Comparison of ENCODE assay signal across 8 cellular contexts in the genomic region with DNA sequence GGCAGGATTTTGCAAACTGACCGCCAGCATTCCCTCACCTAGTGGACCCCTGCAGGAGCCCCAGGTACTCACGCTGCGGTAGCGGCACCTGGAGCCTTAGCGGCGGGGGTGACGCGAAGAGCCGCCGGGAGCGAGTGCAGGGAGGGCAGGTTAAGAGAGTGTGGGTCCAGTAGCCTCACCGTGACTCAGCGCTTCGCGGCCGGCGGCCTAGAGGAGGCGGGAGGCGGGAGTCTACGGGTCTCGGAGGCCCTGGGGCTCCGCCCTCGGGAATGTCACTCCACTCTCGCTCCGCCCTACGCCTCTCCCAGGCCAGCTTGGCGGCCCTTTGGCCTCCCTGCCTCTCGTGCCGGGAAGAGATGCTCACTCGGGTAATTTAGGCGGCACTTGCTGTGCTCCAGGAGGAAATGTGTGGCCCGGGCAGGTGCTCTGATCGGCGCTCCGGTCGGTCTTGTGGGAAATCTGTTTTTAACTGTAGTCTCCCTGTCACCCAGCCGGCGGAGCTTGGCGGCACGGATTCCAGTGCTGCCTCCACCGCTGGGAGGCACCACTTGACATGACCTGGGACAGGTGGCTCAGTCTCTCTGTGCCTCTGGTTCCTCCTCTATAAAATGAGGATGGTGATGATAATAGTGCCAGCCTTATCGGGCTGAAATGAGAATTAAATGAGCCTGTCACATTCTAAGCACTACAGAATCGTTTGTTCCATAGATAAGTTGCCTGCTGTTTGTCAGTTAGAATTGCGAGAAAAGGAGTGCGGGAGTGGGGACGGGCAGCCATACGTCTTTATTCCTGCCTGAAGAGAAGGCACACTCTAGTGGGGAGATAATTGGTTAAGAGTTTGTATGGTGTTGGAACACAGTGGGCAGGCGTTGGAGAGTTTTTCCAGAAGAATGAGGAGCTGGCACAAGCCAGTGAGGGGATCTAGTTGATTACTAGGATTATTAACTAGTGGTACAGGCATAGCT. TPM values are rescaled to one million over a fixed set of nuclear protein-coding genes. Genes with fewer than 3 reads are reported as not detected.
DNase-seq lines count a peak whose midpoint lies in the region; ATAC-seq and TF ChIP-seq lines count a peak whose summit lies in the region.

TSS of gene PIR (minus strand) at position 216 of the 965 bp plus-strand sequence. CDS start 2,076 bp downstream, outside the sequence.

- peaks cover 13% of the 10 kb centered on the region for H3K4me1 Mint-ChIP-seq in progenitor cell of endocrine pancreas (ENCODE audit: low read depth)

- H3K4me3 ChIP-seq in uterus = peak within 1 kb of the TSS; percentile 37 to 56

- H3K27me3 Mint-ChIP-seq in progenitor cell of endocrine pancreas = peaks cover 2% of the 10 kb centered on the region

- no peaks in the 10 kb centered on the region for H3K36me3 ChIP-seq in uterus

- no peaks in the 10 kb centered on the region for H3K27me3 ChIP-seq in uterus

- intact Hi-C loops in left ventricle myocardium superior (cut with micrococcal nuclease) (loop anchor here (10.0 kb wide), 1 partner anchor 71 kb away; no protein-coding TSS in a partner anchor), uterus (cut with DNase I; ENCODE audit: low total_unique reads) (no loop called here)

- no peaks in the 10 kb centered on the region for H3K9me3 Mint-ChIP-seq in progenitor cell of endocrine pancreas (ENCODE audit: low read depth)

- H3K9me3 ChIP-seq in uterus = no peaks in the 10 kb centered on the region

- peaks cover 3% of the 10 kb centered on the region for H3K36me3 Mint-ChIP-seq in progenitor cell of endocrine pancreas (ENCODE audit: insufficient read depth)

- peak in 1 of 2 donors; percentile 51 for TF ChIP-seq POLR2A in uterus (IDR thresholded peaks at IDR 0.05)

- peak within 1 kb of the TSS; percentile 72 for H3K4me3 Mint-ChIP-seq in progenitor cell of endocrine pancreas (ENCODE audit: low read depth)

- peaks cover 0 to 4% of the 10 kb centered on the region in 2 donors for H3K4me1 ChIP-seq in uterus

- peak within 1 kb of the TSS; percentile 97 for H3K27ac Mint-ChIP-seq in progenitor cell of endocrine pancreas

- peak within 1 kb of the TSS; percentile 67 to 70 for H3K27ac ChIP-seq in uterus

- DNase-seq in NCI-H1092 treated with DMSO at 0.1 percent for 48 hours (lab: John Stamatoyannopoulos, UW) (peak; percentile 78), SW 1271 (lab: John Stamatoyannopoulos, UW) (peak; percentile 1 to 61), amniotic stem cell (lab: John Stamatoyannopoulos, UW) (peak; percentile 31), left ventricle myocardium superior (peak; percentile 91), progenitor cell of endocrine pancreas (ENCODE audit: low spot score, unreplicated experiment) (peak; percentile 89), uterus (peak; percentile 82 to 84)

- TF ChIP-seq CTCF in GM12872 (IDR thresholded peaks at IDR 0.05; ENCODE audit: insufficient read depth, low read depth, low read length) (peak; percentile 46), progenitor cell of endocrine pancreas (IDR thresholded peaks at IDR 0.05; ENCODE audit: unreplicated experiment) (peak; percentile 58), uterus (IDR thresholded peaks at IDR 0.05) (peak; percentile 8 to 52 (median 22))

- ATAC-seq in HG02610 (IDR thresholded peaks at IDR 0.05; ENCODE audit: unreplicated experiment) (peak; percentile 99), left ventricle myocardium superior (peak; percentile 100)

RNA-seq across cellular contexts. Expression of gene PIR, which starts in this region (rescaled TPM):
- total RNA-seq in left ventricle myocardium superior (12.0 TPM), progenitor cell of endocrine pancreas (14.9 and 17.0 TPM in 2 replicates), uterus (10 to 100 TPM in 2 of 4 donors, 1 to 10 TPM in 2; 2.9 to 16.1 (median 12.3) TPM)

Comparison
In these comparisons a context has a peak if more than half of its experiments do, and no peak if none do; other contexts are left out.
1. Peak in every context shown above with its lines: DNase-seq, ATAC-seq, H3K4me3 ChIP-seq and H3K27ac ChIP-seq.
2. DNase-seq: peak in every context shown above with its lines; median percentile 91 in left ventricle myocardium superior; 89 in progenitor cell of endocrine pancreas; 83 in uterus; 78 in NCI-H1092 treated with DMSO at 0.1 percent for 48 hours; 31 in SW 1271; 31 in amniotic stem cell.